8 cellular contexts compared by ENCODE assay signal in the genomic region with DNA sequence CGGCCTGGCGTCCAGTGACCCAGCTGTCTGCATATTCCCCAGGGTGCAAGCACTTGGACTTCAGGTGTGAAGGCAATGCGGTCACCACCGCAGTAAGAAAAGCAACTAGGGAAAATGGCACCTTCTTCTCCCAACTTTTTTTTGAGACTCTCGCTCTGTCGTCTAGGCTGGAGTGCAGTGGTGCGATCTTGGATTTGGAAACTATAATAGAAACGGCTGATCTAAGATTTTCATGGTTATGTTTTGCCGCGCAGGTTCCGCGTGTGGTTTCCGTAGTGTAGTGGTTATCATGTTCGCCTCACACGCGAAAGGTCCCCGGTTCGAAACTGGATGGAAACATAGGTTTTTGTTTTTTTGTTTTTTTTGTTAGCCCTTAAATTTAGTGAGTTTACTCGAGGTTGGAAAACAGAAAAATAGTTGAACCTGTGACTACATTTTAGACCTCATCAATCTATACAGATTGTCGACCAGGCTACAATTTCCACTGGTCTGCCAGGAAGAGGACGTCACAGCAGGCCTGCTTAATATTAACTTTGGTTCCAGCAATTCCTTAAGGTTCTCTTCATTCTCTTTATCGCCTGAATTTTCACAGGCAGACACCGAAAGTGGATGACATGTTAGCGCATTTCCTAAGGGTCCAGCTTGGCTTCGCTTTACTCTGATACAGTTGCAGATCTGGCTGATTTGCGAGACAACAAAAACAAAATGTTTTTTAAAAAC.
DNase-seq lines count a peak whose midpoint lies in the region; ATAC-seq and TF ChIP-seq lines count a peak whose summit lies in the region.
"Not testable (repeated sequence)": the region's sequence is repeated elsewhere in the genome, so short reads cannot be mapped to it uniquely, and the experiment has no call there.

No MANE protein-coding gene starts in this region.

- not testable (repeated sequence) for H3K36me3 Mint-ChIP-seq in IgD-negative memory B cell; activated T-cell treated with anti-CD3 and anti-CD28 coated beads, Interleukin-2, amount 50 U/mL, for 4 hours (ENCODE audit: insufficient read depth)

- DNase-seq in GM12865 (ENCODE audit: low read depth): peak; percentile 72
- DNase-seq in SHP77 treated with DMSO at 0.1 percent for 48 hours (lab: John Stamatoyannopoulos, UW): peak; percentile 21
- DNase-seq in activated T-cell treated with anti-CD3 and anti-CD28 coated beads, Interleukin-2, amount 50 U/mL, for 4 hours: peak; percentile 17
- peak; percentile 3 for DNase-seq in effector CD8-positive, alpha-beta T cell (lab: John Stamatoyannopoulos, UW)
- DNase-seq in inferior parietal cortex (ENCODE audit: extremely low spot score): peak; percentile 25
- peak; percentile 31 for DNase-seq in renal cortical epithelial cell (ENCODE audit: low read depth)
- DNase-seq in upper lobe of right lung: not testable (repeated sequence)

- not testable (repeated sequence) for H3K9me3 ChIP-seq in upper lobe of right lung

- H3K27ac ChIP-seq in upper lobe of right lung: not testable (repeated sequence)

- not testable (repeated sequence) for H3K4me1 ChIP-seq in upper lobe of right lung

- ATAC-seq in activated T-cell treated with anti-CD3 and anti-CD28 coated beads, Interleukin-2, amount 50 U/mL, for 4 hours: peak; percentile 36 to 68
- peak; percentile 64 for ATAC-seq in upper lobe of right lung

- H3K27me3 Mint-ChIP-seq in IgD-negative memory B cell; activated T-cell treated with anti-CD3 and anti-CD28 coated beads, Interleukin-2, amount 50 U/mL, for 4 hours (ENCODE audit: low read depth): not testable (repeated sequence)

- H3K4me3 ChIP-seq in GM12865 (ENCODE audit: low read depth, low read length) (peak overlapping the region; percentile 34; the same call in 1 of the 2 replicates), upper lobe of right lung (peak overlapping the region; percentile 39)

- H3K4me1 Mint-ChIP-seq in IgD-negative memory B cell; activated T-cell treated with anti-CD3 and anti-CD28 coated beads, Interleukin-2, amount 50 U/mL, for 4 hours (ENCODE audit: low read depth): not testable (repeated sequence)

- H3K27ac Mint-ChIP-seq in IgD-negative memory B cell: peak overlapping the region; percentile 95 to 96 (median 96)

- not testable (repeated sequence) for H3K9me3 Mint-ChIP-seq in IgD-negative memory B cell; activated T-cell treated with anti-CD3 and anti-CD28 coated beads, Interleukin-2, amount 50 U/mL, for 4 hours

- intact Hi-C loops in upper lobe of right lung (cut with DNase I): not testable (repeated sequence)

- not testable (repeated sequence) for H3K36me3 ChIP-seq in upper lobe of right lung

- H3K27me3 ChIP-seq in upper lobe of right lung: not testable (repeated sequence)

- peak overlapping the region; percentile 85 to 93 (median 92) for H3K4me3 Mint-ChIP-seq in IgD-negative memory B cell
- H3K4me3 Mint-ChIP-seq in activated T-cell treated with anti-CD3 and anti-CD28 coated beads, Interleukin-2, amount 50 U/mL, for 4 hours: peak overlapping the region; percentile 66

- TF ChIP-seq CTCF in GM12865 (IDR thresholded peaks at IDR 0.05; ENCODE audit: insufficient read depth, low read depth, low read length, missing control alignments); upper lobe of right lung (IDR thresholded peaks at IDR 0.05): not testable (repeated sequence)
